In genomic region chr3:55555866-55556621, GRCh38 we compare ENCODE assay signal across 22 cellular contexts.
A peak's percentile ranks its signal among the peaks of the same experiment; 100 is the strongest.
DNase-seq lines count a peak whose midpoint lies in the region; ATAC-seq and TF ChIP-seq lines count a peak whose summit lies in the region.
"Had no signal": no experiment of that assay in that cellular context is flagged by ENCODE, and none has a peak within 500 bp of the region (broad histone marks: within the 10 kb centered on the region; RNA-seq: fewer than 3 reads in every experiment).

No MANE protein-coding gene starts in this region.

- DNase-seq in Ammon's horn (ENCODE audit: low spot score) (peak; percentile 7), endodermal cell (peak; percentile 53), left lung (no peak), LoVo (ENCODE audit: low spot score) (no peak), NCI-H2081 treated with DMSO at 0.1 percent for 48 hours (lab: John Stamatoyannopoulos, UW) (no peak), NCI-H187 (lab: John Stamatoyannopoulos, UW) (no peak)
- DNase-seq: activated CD4-positive, alpha-beta T cell treated with anti-CD3 and anti-CD28 coated beads for 4 hours; activated CD8-positive, alpha-beta memory T cell treated with anti-CD3 and anti-CD28 coated beads, Interleukin-2, amount 10 ng/mL, durations not matched to agents 7 days and 5 days; DMS153; MV-4-11; NCI-H1930; NCI-H510A treated with DMSO at 0.1 percent for 48 hours; stimulated activated CD4-positive, alpha-beta T cell treated with anti-CD3 and anti-CD28 coated beads, Interleukin-2, amount 100 ng/mL, for 48 hours; transverse colon had no signal

- peaks cover 30% of the 10 kb centered on the region for H3K4me1 Mint-ChIP-seq in endodermal cell
- H3K4me1 Mint-ChIP-seq: activated CD8-positive, alpha-beta memory T cell treated with anti-CD3 and anti-CD28 coated beads, Interleukin-2, amount 10 ng/mL, durations not matched to agents 7 days and 5 days had no signal

- H3K4me3 ChIP-seq in HUES48 (ENCODE audit: low read depth, low read length) (no peak overlapping the region), endodermal cell (ENCODE audit: low read length) (no peak overlapping the region), left lung (no peak overlapping the region), gastroesophageal sphincter (no peak overlapping the region)
- H3K4me3 ChIP-seq: A549, K562, skin epidermis, transverse colon had no signal

- TF ChIP-seq POLR2A in gastroesophageal sphincter (IDR thresholded peaks at IDR 0.05) = no peak

- H3K36me3 ChIP-seq in HUES48 (ENCODE audit: control insufficient read depth, insufficient read depth, low read length) (no peaks in the 10 kb centered on the region), endodermal cell (ENCODE audit: control insufficient read depth, insufficient read depth, low read length) (no peaks in the 10 kb centered on the region), left lung (no peaks in the 10 kb centered on the region), gastroesophageal sphincter (no peaks in the 10 kb centered on the region)
- H3K36me3 ChIP-seq: transverse colon had no signal

- H3K36me3 Mint-ChIP-seq in endodermal cell (ENCODE audit: low read depth) = peaks cover 2% of the 10 kb centered on the region
- H3K36me3 Mint-ChIP-seq: activated CD8-positive, alpha-beta memory T cell treated with anti-CD3 and anti-CD28 coated beads, Interleukin-2, amount 10 ng/mL, durations not matched to agents 7 days and 5 days had no signal

- TF ChIP-seq CTCF in endodermal cell (conservative IDR thresholded peaks at IDR 0.05) (no peak), left lung (IDR thresholded peaks at IDR 0.05) (no peak), gastroesophageal sphincter (IDR thresholded peaks at IDR 0.05) (no peak)

- H3K4me1 ChIP-seq in HUES48 (ENCODE audit: control insufficient read depth, insufficient read depth, low read length) = peaks cover 37% of the 10 kb centered on the region
- H3K4me1 ChIP-seq in endodermal cell (ENCODE audit: control insufficient read depth, insufficient read depth, low read length) = peaks cover 5% of the 10 kb centered on the region
- H3K4me1 ChIP-seq in left lung = peaks cover 0 to 8% of the 10 kb centered on the region in 2 donors
- peaks cover 2 to 17% (median 3%) of the 10 kb centered on the region in 3 donors for H3K4me1 ChIP-seq in gastroesophageal sphincter
- H3K4me1 ChIP-seq: A549 had no signal

- peaks cover 1% of the 10 kb centered on the region for H3K27me3 Mint-ChIP-seq in endodermal cell (ENCODE audit: insufficient read depth)
- H3K27me3 Mint-ChIP-seq: activated CD8-positive, alpha-beta memory T cell treated with anti-CD3 and anti-CD28 coated beads, Interleukin-2, amount 10 ng/mL, durations not matched to agents 7 days and 5 days; stimulated activated naive CD8-positive, alpha-beta T cell treated with anti-CD3 and anti-CD28 coated beads, Interleukin-15, Interleukin-2, amounts not matched to agents 100 ng/mL and 50 ng/mL, for 24 hours had no signal

- WGBS in endodermal cell (ENCODE audit: insufficient coverage in 1 of 2, insufficient read length in 1 of 2), 2 experiments = 65 to 71% methylated on average over 6 to 7 of the region's 7 CpGs
- WGBS in gastroesophageal sphincter (ENCODE audit: low coverage in 1 of 2), 2 donors = 17 to 28% methylated on average over 2 to 3 of the region's 7 CpGs

- no peak for TF ChIP-seq EP300 in gastroesophageal sphincter (IDR thresholded peaks at IDR 0.05)

- H3K4me3 Mint-ChIP-seq in endodermal cell = no peak overlapping the region
- H3K4me3 Mint-ChIP-seq: activated CD8-positive, alpha-beta memory T cell treated with anti-CD3 and anti-CD28 coated beads, Interleukin-2, amount 10 ng/mL, durations not matched to agents 7 days and 5 days; dendritic cell treated with granulocyte-macrophage colony-stimulating factor and Interleukin-4, amounts not matched to agents 40 ng/mL and 50 ng/mL, for 4 days; stimulated activated naive CD8-positive, alpha-beta T cell treated with anti-CD3 and anti-CD28 coated beads, Interleukin-15, Interleukin-2, amounts not matched to agents 100 ng/mL and 50 ng/mL, for 24 hours had no signal

- H3K27ac ChIP-seq in HUES48 (ENCODE audit: low read depth, low read length) (peak overlapping the region; percentile 59), endodermal cell (ENCODE audit: low read depth, low read length) (no peak overlapping the region), left lung (no peak overlapping the region), gastroesophageal sphincter (no peak overlapping the region)
- H3K27ac ChIP-seq: A549, skin epidermis, transverse colon had no signal

- peak; percentile 47 for ATAC-seq in left lung
- ATAC-seq in gastroesophageal sphincter = no peak
- ATAC-seq: A549; activated CD8-positive, alpha-beta memory T cell treated with anti-CD3 and anti-CD28 coated beads, Interleukin-2, amount 10 ng/mL, durations not matched to agents 7 days and 5 days; K562 had no signal

- H3K27ac Mint-ChIP-seq in endodermal cell = peak overlapping the region; percentile 41
- H3K27ac Mint-ChIP-seq: activated CD8-positive, alpha-beta memory T cell treated with anti-CD3 and anti-CD28 coated beads, Interleukin-2, amount 10 ng/mL, durations not matched to agents 7 days and 5 days; activated T-helper 2 cell treated with anti-CD3 and anti-CD28 coated beads, Interferon-gamma antibody, Interleukin-2, Interleukin-4, amounts not matched to agents 10 μg/mL and 5 μg/mL and 100 μg/mL, durations not matched to agents 14 hours and 24 hours and 36 hours; dendritic cell treated with granulocyte-macrophage colony-stimulating factor and Interleukin-4, amounts not matched to agents 40 ng/mL and 50 ng/mL, for 4 days; stimulated activated naive CD8-positive, alpha-beta T cell treated with anti-CD3 and anti-CD28 coated beads, Interleukin-15, Interleukin-2, amounts not matched to agents 100 ng/mL and 50 ng/mL, for 24 hours had no signal

- H3K9me3 ChIP-seq in HUES48 (ENCODE audit: control insufficient read depth, insufficient read depth, low read length) = no peaks in the 10 kb centered on the region
- H3K9me3 ChIP-seq in endodermal cell (ENCODE audit: control insufficient read depth, low read length) = no peaks in the 10 kb centered on the region
- no peaks in the 10 kb centered on the region for H3K9me3 ChIP-seq in left lung
- H3K9me3 ChIP-seq in gastroesophageal sphincter = no peaks in the 10 kb centered on the region
- H3K9me3 ChIP-seq: A549, transverse colon had no signal

- no peak overlapping the region; the same call in 1 of the 2 replicates for H3K9ac ChIP-seq in HUES48 (ENCODE audit: low read depth, low read length)
- no peak overlapping the region for H3K9ac ChIP-seq in endodermal cell (ENCODE audit: extremely low read depth, low read length, poor library complexity, severe bottlenecking)

- H3K27me3 ChIP-seq in HUES48 (ENCODE audit: control insufficient read depth, insufficient read depth, low read length) (no peaks in the 10 kb centered on the region), endodermal cell (ENCODE audit: control insufficient read depth, insufficient read depth, low read length, poor library complexity, severe bottlenecking) (no peaks in the 10 kb centered on the region), left lung (no peaks in the 10 kb centered on the region), gastroesophageal sphincter (no peaks in the 10 kb centered on the region)
- H3K27me3 ChIP-seq: transverse colon had no signal

- no peaks in the 10 kb centered on the region for H3K9me3 Mint-ChIP-seq in endodermal cell
- H3K9me3 Mint-ChIP-seq: activated T-helper 2 cell treated with anti-CD3 and anti-CD28 coated beads, Interferon-gamma antibody, Interleukin-2, Interleukin-4, amounts not matched to agents 10 μg/mL and 5 μg/mL and 100 μg/mL, durations not matched to agents 14 hours and 24 hours and 36 hours; dendritic cell treated with granulocyte-macrophage colony-stimulating factor and Interleukin-4, amounts not matched to agents 40 ng/mL and 50 ng/mL, for 4 days; stimulated activated naive CD8-positive, alpha-beta T cell treated with anti-CD3 and anti-CD28 coated beads, Interleukin-15, Interleukin-2, amounts not matched to agents 100 ng/mL and 50 ng/mL, for 24 hours had no signal

- intact Hi-C loops in left lung (cut with DNase I) = no loop called here

Comparison
In these comparisons a context has a peak if more than half of its experiments do, and no peak if none do; other contexts are left out.
1. DNase-seq: peak in Ammon's horn (single experiment) and endodermal cell (single experiment); none in left lung (0 of 2), LoVo (single experiment), NCI-H2081 treated with DMSO at 0.1 percent for 48 hours (single experiment) and NCI-H187 (0 of 2).